Comparison of ENCODE assay signal across 8 cellular contexts in genomic region chr2:168457177-168457905, GRCh38. TPM values are rescaled to one million over a fixed set of nuclear protein-coding genes. Genes with fewer than 3 reads are reported as not detected.
A peak's percentile ranks its signal among the peaks of the same experiment; 100 is the strongest.
DNase-seq lines count a peak whose midpoint lies in the region; ATAC-seq lines count a peak whose summit lies in the region.

No MANE protein-coding gene starts in this region.

- no peak for ATAC-seq in activated T-cell treated with anti-CD3 and anti-CD28 coated beads, Interleukin-2, amount 50 U/mL, for 4 hours

- peaks cover 44% of the 10 kb centered on the region for H3K4me1 Mint-ChIP-seq in activated T-cell treated with anti-CD3 and anti-CD28 coated beads, Interleukin-2, amount 50 U/mL, for 4 hours (ENCODE audit: low read depth)

- no peak overlapping the region for H3K9ac ChIP-seq in muscle layer of colon (ENCODE audit: low read length)

- H3K4me3 Mint-ChIP-seq in activated T-cell treated with anti-CD3 and anti-CD28 coated beads, Interleukin-2, amount 50 U/mL, for 4 hours, result peak overlapping the region; percentile 85

- H3K4me3 ChIP-seq in muscle layer of colon (ENCODE audit: low read depth in 1 of 2, low read length in 2 of 2), result peak overlapping the region; percentile 70 to 78

- no peaks in the 10 kb centered on the region for H3K9me3 ChIP-seq in KOPT-K1 (ENCODE audit: insufficient read depth, low read length, poor library complexity, severe bottlenecking)
- H3K9me3 ChIP-seq in muscle layer of colon (ENCODE audit: low read length), result no peaks in the 10 kb centered on the region

- H3K4me1 ChIP-seq in muscle layer of colon (ENCODE audit: insufficient read depth, low read length), result peaks cover 4% of the 10 kb centered on the region

- DNase-seq in activated T-cell treated with anti-CD3 and anti-CD28 coated beads, Interleukin-2, amount 50 U/mL, for 4 hours, result no peak
- DNase-seq in activated T-cell treated with anti-CD3 and anti-CD28 coated beads for 4 hours (no peak), caudate nucleus (lab: John Stamatoyannopoulos, UW) (peak in 2 of 61 donors; percentile 16 to 19), SW 1271 (lab: John Stamatoyannopoulos, UW) (no peak), NCI-H1105 treated with DMSO at 0.1 percent for 48 hours (lab: John Stamatoyannopoulos, UW) (no peak), NCI-H128 (lab: John Stamatoyannopoulos, UW; ENCODE audit: unreplicated experiment) (no peak)

- H3K36me3 ChIP-seq in KOPT-K1 (ENCODE audit: insufficient read depth, low read length), result no peaks in the 10 kb centered on the region
- no peaks in the 10 kb centered on the region for H3K36me3 ChIP-seq in muscle layer of colon (ENCODE audit: insufficient read depth, low read length)

- no peaks in the 10 kb centered on the region for H3K27me3 Mint-ChIP-seq in activated T-cell treated with anti-CD3 and anti-CD28 coated beads, Interleukin-2, amount 50 U/mL, for 4 hours (ENCODE audit: low read depth)

- no peaks in the 10 kb centered on the region for H3K9me3 Mint-ChIP-seq in activated T-cell treated with anti-CD3 and anti-CD28 coated beads, Interleukin-2, amount 50 U/mL, for 4 hours

- H3K27ac ChIP-seq in KOPT-K1 (ENCODE audit: low read depth, low read length, poor library complexity, severe bottlenecking) (peak overlapping the region; percentile 84), caudate nucleus (ENCODE audit: low read depth, low read length) (peak overlapping the region; percentile 75), muscle layer of colon (ENCODE audit: low read depth, low read length) (peak overlapping the region; percentile 27)

- H3K27me3 ChIP-seq in muscle layer of colon (ENCODE audit: control insufficient read depth in 1 of 2, insufficient read depth in 2 of 2, low read length in 2 of 2), result no peaks in the 10 kb centered on the region

- H3K36me3 Mint-ChIP-seq in activated T-cell treated with anti-CD3 and anti-CD28 coated beads, Interleukin-2, amount 50 U/mL, for 4 hours (ENCODE audit: insufficient read depth), result no peaks in the 10 kb centered on the region

RNA-seq across cellular contexts. Expression of gene CERS6, which starts 1.3 kb away (rescaled TPM):
- 10 to 100 TPM; 14.1 to 17.2 (median 16.7) TPM for total RNA-seq in activated T-cell treated with anti-CD3 and anti-CD28 coated beads, Interleukin-2, amount 50 U/mL, for 4 hours

Comparison
In these comparisons a context has a peak if more than half of its experiments do, and no peak if none do; other contexts are left out.
1. H3K27ac ChIP-seq: peak in every context shown above with its lines; median percentile 84 in KOPT-K1; 75 in caudate nucleus; 27 in muscle layer of colon.